Comparison of ENCODE assay signal across 16 cellular contexts in genomic region chr6:125961117-125961516, GRCh38.
"Had no signal": no experiment of that assay in that cellular context is flagged by ENCODE, and none has a peak within 500 bp of the region (broad histone marks: within the 10 kb centered on the region; RNA-seq: fewer than 3 reads in every experiment).

No MANE protein-coding gene starts in this region.

- H3K27ac ChIP-seq: coronary artery, heart right ventricle, testis had no signal

- H3K9me3 ChIP-seq: heart right ventricle, left lung, lower lobe of right lung, testis, tibial nerve, upper lobe of right lung had no signal

- DNase-seq: effector memory CD4-positive, alpha-beta T cell; heart right ventricle; islet precursor cell; left lung; lower lobe of right lung; mesenchymal stem cell; naive B cell; right cardiac atrium; small intestine; stimulated activated CD4-positive, alpha-beta T cell treated with anti-CD3 and anti-CD28 coated beads, Interleukin-12 subunit alpha, Interleukin-12 subunit beta, amount 100 ng/mL, for 4 hours; stimulated activated naive CD4-positive, alpha-beta T cell; testis; upper lobe of right lung had no signal

- ATAC-seq: esophagus mucosa, heart right ventricle, left lung, lower lobe of right lung, right cardiac atrium, upper lobe of right lung had no signal

- H3K4me3 ChIP-seq: coronary artery, heart right ventricle, left lung, lower lobe of right lung, testis, tibial nerve, upper lobe of right lung had no signal

- H3K27me3 ChIP-seq: heart right ventricle, left lung, testis, tibial nerve, upper lobe of right lung had no signal

- H3K36me3 ChIP-seq: lower lobe of right lung, tibial nerve, upper lobe of right lung had no signal
